ENCODE assay signal across 16 cellular contexts in the genomic region with DNA sequence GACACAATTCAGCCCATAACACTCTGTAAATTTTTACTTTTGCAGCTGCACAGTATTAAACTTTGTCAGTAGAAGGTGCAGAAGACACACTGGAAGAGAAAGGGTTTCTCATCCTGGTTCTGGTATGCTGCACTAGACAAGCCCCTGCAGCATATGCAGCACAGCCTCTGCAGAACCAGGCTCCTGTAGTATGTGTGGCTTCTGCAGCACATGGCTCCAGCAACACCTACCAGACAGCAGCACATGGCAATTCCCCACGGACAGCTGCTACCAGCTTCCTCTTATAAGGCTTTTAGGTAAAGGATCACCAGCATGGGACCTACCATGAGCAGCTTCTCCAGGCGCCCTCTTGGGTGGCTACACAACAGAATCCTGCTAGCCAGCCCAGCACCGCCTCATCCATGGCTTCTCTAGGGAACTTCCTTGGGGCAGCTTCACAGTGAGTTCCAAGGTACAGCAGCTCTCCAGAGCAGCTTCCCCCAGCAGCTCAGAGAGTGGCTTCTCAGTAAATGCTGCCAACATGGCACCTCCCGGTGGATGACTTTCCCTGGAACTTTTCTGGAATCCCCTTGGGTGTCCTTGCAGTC.
DNase-seq lines count a peak whose midpoint lies in the region; ATAC-seq and TF ChIP-seq lines count a peak whose summit lies in the region.
"Had no signal": no experiment of that assay in that cellular context is flagged by ENCODE, and none has a peak within 500 bp of the region (broad histone marks: within the 10 kb centered on the region; RNA-seq: fewer than 3 reads in every experiment).

No MANE protein-coding gene starts in this region.

- no peaks in the 10 kb centered on the region for H3K36me3 Mint-ChIP-seq in stimulated activated memory B cell treated with anti-CD40 and anti-IgM and Interleukin-4, amounts not matched to agents 10 μg/mL and 1 μg/mL and 100 μg/mL, for 72 hours
- H3K36me3 Mint-ChIP-seq: CD8-positive, alpha-beta T cell had no signal

- no peaks in the 10 kb centered on the region for H3K4me1 Mint-ChIP-seq in stimulated activated memory B cell treated with anti-CD40 and anti-IgM and Interleukin-4, amounts not matched to agents 10 μg/mL and 1 μg/mL and 100 μg/mL, for 72 hours

- H3K27ac ChIP-seq in right atrium auricular region (no peak overlapping the region), foreskin keratinocyte (no peak overlapping the region)

- intact Hi-C loops in Right ventricle myocardium inferior (cut with DNase I): no loop called here

- H3K4me3 ChIP-seq in right atrium auricular region (no peak overlapping the region), NB4 (ENCODE audit: low read depth, low read length) (no peak overlapping the region)
- H3K4me3 ChIP-seq: HAP-1, MG63 had no signal

- no peak overlapping the region for H3K27ac Mint-ChIP-seq in stimulated activated memory B cell treated with anti-CD40 and anti-IgM and Interleukin-4, amounts not matched to agents 10 μg/mL and 1 μg/mL and 100 μg/mL, for 72 hours
- H3K27ac Mint-ChIP-seq: CD8-positive, alpha-beta T cell had no signal

- no peaks in the 10 kb centered on the region for H3K9me3 ChIP-seq in right atrium auricular region
- H3K9me3 ChIP-seq: HAP-1, MG63 had no signal

- peak; percentile 44 for ATAC-seq in Right ventricle myocardium inferior
- ATAC-seq in foreskin keratinocyte: peak; percentile 13
- ATAC-seq in stimulated activated memory B cell treated with anti-CD40 and anti-IgM and Interleukin-4, amounts not matched to agents 10 μg/mL and 1 μg/mL and 100 μg/mL, for 72 hours: peak; percentile 20
- no peak for ATAC-seq in GM21786 (IDR thresholded peaks at IDR 0.05; ENCODE audit: unreplicated experiment)
- ATAC-seq: CD8-positive, alpha-beta T cell had no signal

- no peak for TF ChIP-seq CTCF in right atrium auricular region (IDR thresholded peaks at IDR 0.05)
- no peak for TF ChIP-seq CTCF in NB4 (IDR thresholded peaks at IDR 0.05; ENCODE audit: low read depth, low read length)
- TF ChIP-seq CTCF in foreskin keratinocyte (conservative IDR thresholded peaks at IDR 0.05): no peak

- peaks cover 3% of the 10 kb centered on the region for H3K9me3 Mint-ChIP-seq in stimulated activated memory B cell treated with anti-CD40 and anti-IgM and Interleukin-4, amounts not matched to agents 10 μg/mL and 1 μg/mL and 100 μg/mL, for 72 hours

- DNase-seq in Right ventricle myocardium inferior (ENCODE audit: missing footprints): no peak
- no peak for DNase-seq in right atrium auricular region (ENCODE audit: low spot score)
- peak; percentile 21 for DNase-seq in NB4 (ENCODE audit: low read depth)
- DNase-seq in foreskin keratinocyte: no peak
- DNase-seq in stimulated activated CD4-positive, alpha-beta T cell treated with anti-CD3 and anti-CD28 coated beads, Interleukin-4, amount 100 ng/mL, for 1 hour: no peak
- DNase-seq: CD8-positive, alpha-beta T cell; GF-D8; IMR-90; Karpas-422; MG63; NCI-H1092 treated with DMSO at 0.1 percent for 48 hours; NCI-H1694; NK-92 treated with Interleukin-12 subunit alpha and Interleukin-12 subunit beta, amount 100 ng/mL, for 24 hours had no signal

- no peak overlapping the region for H3K4me3 Mint-ChIP-seq in stimulated activated memory B cell treated with anti-CD40 and anti-IgM and Interleukin-4, amounts not matched to agents 10 μg/mL and 1 μg/mL and 100 μg/mL, for 72 hours
- H3K4me3 Mint-ChIP-seq: CD8-positive, alpha-beta T cell had no signal

- no peak for TF ChIP-seq POLR2A in NB4 (IDR thresholded peaks at IDR 0.05; ENCODE audit: extremely low read depth, insufficient read length)

- H3K4me1 ChIP-seq in right atrium auricular region (no peaks in the 10 kb centered on the region), foreskin keratinocyte (peaks cover 18% of the 10 kb centered on the region)

- no peaks in the 10 kb centered on the region for H3K27me3 Mint-ChIP-seq in stimulated activated memory B cell treated with anti-CD40 and anti-IgM and Interleukin-4, amounts not matched to agents 10 μg/mL and 1 μg/mL and 100 μg/mL, for 72 hours

- H3K27me3 ChIP-seq in right atrium auricular region: no peaks in the 10 kb centered on the region
- H3K27me3 ChIP-seq in foreskin keratinocyte: no peaks in the 10 kb centered on the region
- H3K27me3 ChIP-seq: MG63 had no signal

- no peaks in the 10 kb centered on the region for H3K36me3 ChIP-seq in right atrium auricular region
- H3K36me3 ChIP-seq: HAP-1, MG63 had no signal
